33 cellular contexts compared by ENCODE assay signal in genomic region chr16:20519231-20519630, GRCh38. TPM values are rescaled to one million over a fixed set of nuclear protein-coding genes. Genes with fewer than 3 reads are reported as not detected.
"Had no signal": no experiment of that assay in that cellular context is flagged by ENCODE, and none has a peak within 500 bp of the region (broad histone marks: within the 10 kb centered on the region; RNA-seq: fewer than 3 reads in every experiment).

No MANE protein-coding gene starts in this region.

- H3K4me1 ChIP-seq: pancreas, psoas muscle, spleen, testis, tibial artery, transverse colon, upper lobe of right lung, uterus had no signal

- H3K4me3 Mint-ChIP-seq: naive thymus-derived CD8-positive, alpha-beta T cell; natural killer cell treated with Interleukin-12 subunit alpha and Interleukin-12 subunit beta and Interleukin-15 and Interleukin-18, amount 100 ng/mL, for 72 hours; nephron progenitor cell; neural crest cell; stimulated activated memory B cell treated with anti-CD40 and anti-IgM and Interleukin-4, amounts not matched to agents 10 μg/mL and 1 μg/mL and 100 μg/mL, for 72 hours; stimulated activated naive CD8-positive, alpha-beta T cell treated with anti-CD3 and anti-CD28 coated beads, Interleukin-15, amount 100 ng/mL, for 72 hours; type B pancreatic cell had no signal

- H3K36me3 Mint-ChIP-seq: naive thymus-derived CD8-positive, alpha-beta T cell; natural killer cell treated with Interleukin-12 subunit alpha and Interleukin-12 subunit beta and Interleukin-15 and Interleukin-18, amount 100 ng/mL, for 72 hours; stimulated activated memory B cell treated with anti-CD40 and anti-IgM and Interleukin-4, amounts not matched to agents 10 μg/mL and 1 μg/mL and 100 μg/mL, for 72 hours; type B pancreatic cell had no signal

- H3K27me3 Mint-ChIP-seq: progenitor cell of endocrine pancreas, type B pancreatic cell had no signal

- DNase-seq: naive thymus-derived CD8-positive, alpha-beta T cell; nephron progenitor cell; nucleus accumbens; pancreas; posterior cingulate gyrus; psoas muscle; right cardiac atrium; spleen; stimulated activated CD4-positive, alpha-beta T cell treated with anti-CD3 and anti-CD28 coated beads, Interleukin-12 subunit alpha, Interleukin-12 subunit beta, amount 100 ng/mL, for 4 hours; stimulated activated CD4-positive, alpha-beta T cell treated with anti-CD3 and anti-CD28 coated beads, Interleukin-1b, Interleukin-23, amount 100 ng/mL, for 48 hours; stimulated activated CD4-positive, alpha-beta T cell treated with anti-CD3 and anti-CD28 coated beads, Interleukin-4, amount 100 ng/mL, for 1 hour; stimulated activated CD4-positive, alpha-beta T cell treated with anti-CD3 and anti-CD28 coated beads, Interleukin-4, amount 100 ng/mL, for 4 hours; stimulated activated CD8-positive, alpha-beta memory T cell treated with anti-CD3 and anti-CD28 coated beads, Interleukin-4, amount 100 ng/mL, for 48 hours; stimulated activated naive CD4-positive, alpha-beta T cell; stimulated activated naive CD8-positive, alpha-beta T cell treated with anti-CD3 and anti-CD28 coated beads, Interleukin-15, amount 100 ng/mL, for 72 hours; stimulated activated naive CD8-positive, alpha-beta T cell treated with anti-CD3 and anti-CD28 coated beads, Interleukin-15, Interleukin-2, amounts not matched to agents 100 U/mL and 50 U/mL, for 24 hours; substantia nigra; testis; tibial artery; transverse colon; upper lobe of right lung; uterus had no signal

- H3K4me2 ChIP-seq: smooth muscle cell had no signal

- H3K27me3 ChIP-seq: neutrophil, pancreas, suprapubic skin, testis, tibial artery, transverse colon, upper lobe of right lung, uterus had no signal

- H3K9me3 Mint-ChIP-seq: neural crest cell, type B pancreatic cell had no signal

- H3K27ac ChIP-seq: neutrophil, pancreas, psoas muscle, skin epidermis, spleen, suprapubic skin, testis, tibial artery, transverse colon, upper lobe of right lung, uterus had no signal

- H3K4me3 ChIP-seq: pancreas, psoas muscle, skin epidermis, smooth muscle cell, spleen, suprapubic skin, testis, tibial artery, transverse colon, upper lobe of right lung, uterus had no signal

- H3K27ac Mint-ChIP-seq: natural killer cell treated with Interleukin-12 subunit alpha and Interleukin-12 subunit beta and Interleukin-15 and Interleukin-18, amount 100 ng/mL, for 72 hours; nephron progenitor cell; progenitor cell of endocrine pancreas; stimulated activated memory B cell treated with anti-CD40 and anti-IgM and Interleukin-4, amounts not matched to agents 10 μg/mL and 1 μg/mL and 100 μg/mL, for 72 hours; stimulated activated naive CD8-positive, alpha-beta T cell treated with anti-CD3 and anti-CD28 coated beads, Interleukin-15, amount 100 ng/mL, for 72 hours; type B pancreatic cell had no signal

- H3K36me3 ChIP-seq: neutrophil, pancreas, spleen, suprapubic skin, tibial artery, transverse colon, upper lobe of right lung, uterus had no signal

- FAIRE-seq: pancreas had no signal

- H3K9me3 ChIP-seq: neutrophil, pancreas, psoas muscle, suprapubic skin, testis, tibial artery, transverse colon, upper lobe of right lung had no signal

- ATAC-seq: naive thymus-derived CD8-positive, alpha-beta T cell; natural killer cell treated with Interleukin-12 subunit alpha and Interleukin-12 subunit beta and Interleukin-15 and Interleukin-18, amount 100 ng/mL, for 72 hours; pancreas; psoas muscle; right cardiac atrium; sciatic nerve; stimulated activated memory B cell treated with anti-CD40 and anti-IgM and Interleukin-4, amounts not matched to agents 10 μg/mL and 1 μg/mL and 100 μg/mL, for 72 hours; stimulated activated naive CD8-positive, alpha-beta T cell treated with anti-CD3 and anti-CD28 coated beads, Interleukin-15, amount 100 ng/mL, for 72 hours; stimulated activated naive CD8-positive, alpha-beta T cell treated with anti-CD3 and anti-CD28 coated beads, Interleukin-15, Interleukin-2, amounts not matched to agents 100 U/mL and 50 U/mL, for 24 hours; upper lobe of right lung had no signal

- H3K4me1 Mint-ChIP-seq: naive thymus-derived CD8-positive, alpha-beta T cell; nephron progenitor cell; neural crest cell; stimulated activated memory B cell treated with anti-CD40 and anti-IgM and Interleukin-4, amounts not matched to agents 10 μg/mL and 1 μg/mL and 100 μg/mL, for 72 hours; stimulated activated naive CD8-positive, alpha-beta T cell treated with anti-CD3 and anti-CD28 coated beads, Interleukin-15, amount 100 ng/mL, for 72 hours had no signal

RNA-seq across cellular contexts. Expression of gene ACSM2B, which starts 56.9 kb away (rescaled TPM):
- total RNA-seq: naive thymus-derived CD8-positive, alpha-beta T cell; natural killer cell treated with Interleukin-12 subunit alpha and Interleukin-12 subunit beta and Interleukin-15 and Interleukin-18, amount 100 ng/mL, for 72 hours; neural crest cell; osteocyte; progenitor cell of endocrine pancreas; psoas muscle; right cardiac atrium; sciatic nerve; smooth muscle cell; spleen; transverse colon; upper lobe of right lung had no signal
- polyA plus RNA-seq: naive thymus-derived CD8-positive, alpha-beta T cell; right cardiac atrium; smooth muscle cell; spleen had no signal
